ENCODE assay signal across 1 cellular context in the genomic region with DNA sequence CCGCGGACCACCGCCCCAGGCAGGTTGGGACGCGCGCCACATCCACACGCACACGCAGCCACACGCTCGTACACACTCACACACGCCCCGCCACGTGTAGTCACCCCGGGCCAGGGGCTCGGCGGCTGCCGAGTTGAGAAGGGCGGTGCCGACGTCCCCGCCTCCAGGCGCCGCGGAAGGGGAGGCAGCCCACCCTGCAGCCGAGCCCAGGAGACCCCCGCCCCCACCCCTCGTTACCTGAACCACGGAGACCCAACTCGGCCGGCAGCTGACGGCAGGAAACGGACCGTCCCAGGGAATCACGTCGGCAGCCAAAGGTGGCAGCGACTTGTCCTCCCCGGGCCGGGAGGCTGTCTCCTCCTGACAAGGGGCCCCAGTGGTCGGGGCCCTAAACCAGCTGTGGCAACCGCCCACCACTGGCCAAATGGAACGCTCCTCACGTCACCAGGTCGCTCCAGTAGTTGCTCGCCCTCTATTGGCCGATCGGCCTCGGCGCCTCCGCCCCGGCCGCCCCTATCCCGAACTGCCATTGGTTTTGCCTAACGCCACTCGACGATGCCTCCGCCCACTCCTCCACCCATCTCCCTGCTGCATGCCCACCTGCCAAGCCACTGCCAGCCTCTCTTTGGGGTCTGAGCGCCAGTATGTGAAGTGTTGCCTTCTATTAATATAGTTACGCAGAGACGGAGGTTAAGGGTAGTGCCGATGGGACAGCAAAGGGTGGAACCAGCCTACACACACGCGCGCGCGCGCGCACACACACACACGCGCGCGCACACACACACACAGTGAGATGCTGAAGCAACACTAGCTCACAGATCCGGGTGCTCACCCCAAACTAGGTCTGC.
TF ChIP-seq lines count a peak whose summit lies in the region.

Gene ZDHHC9 (minus strand): TSS at position 428 of the 848 bp plus-strand sequence. CDS start 1,941 bp downstream, outside the sequence.

TF ChIP-seq in HEK293, 187 proteins besides CTCF, POLR2A, EP300 and RAD21 (continued from another document):
- TF ChIP-seq PRDM10 (tag by site-specific recombination; IDR thresholded peaks at IDR 0.05) (peak; percentile 98), BCL11B (tag by site-specific recombination; IDR thresholded peaks at IDR 0.05; ENCODE audit: low read depth) (no peak), ZBTB48 (tag by site-specific recombination; IDR thresholded peaks at IDR 0.05) (peak; percentile 48; the same call in 1 of the 2 replicates), ZNF558 (tag by site-specific recombination; IDR thresholded peaks at IDR 0.05) (no peak), ZBTB44 (tag by site-specific recombination; IDR thresholded peaks at IDR 0.05) (no peak), ZNF610 (tag by site-specific recombination; IDR thresholded peaks at IDR 0.05; ENCODE audit: borderline replicate concordance) (peak; percentile 34; the same call in 1 of the 2 replicates), HOXC10 (CRISPR knock-in tag; IDR thresholded peaks at IDR 0.05) (no peak), ZNF660 (tag by site-specific recombination; IDR thresholded peaks at IDR 0.05) (no peak), ZNF10 (tag by site-specific recombination; IDR thresholded peaks at IDR 0.05) (no peak), ZNF433 (tag by site-specific recombination; IDR thresholded peaks at IDR 0.05; ENCODE audit: low read depth) (no peak)
- TF ChIP-seq, protein P1, sequence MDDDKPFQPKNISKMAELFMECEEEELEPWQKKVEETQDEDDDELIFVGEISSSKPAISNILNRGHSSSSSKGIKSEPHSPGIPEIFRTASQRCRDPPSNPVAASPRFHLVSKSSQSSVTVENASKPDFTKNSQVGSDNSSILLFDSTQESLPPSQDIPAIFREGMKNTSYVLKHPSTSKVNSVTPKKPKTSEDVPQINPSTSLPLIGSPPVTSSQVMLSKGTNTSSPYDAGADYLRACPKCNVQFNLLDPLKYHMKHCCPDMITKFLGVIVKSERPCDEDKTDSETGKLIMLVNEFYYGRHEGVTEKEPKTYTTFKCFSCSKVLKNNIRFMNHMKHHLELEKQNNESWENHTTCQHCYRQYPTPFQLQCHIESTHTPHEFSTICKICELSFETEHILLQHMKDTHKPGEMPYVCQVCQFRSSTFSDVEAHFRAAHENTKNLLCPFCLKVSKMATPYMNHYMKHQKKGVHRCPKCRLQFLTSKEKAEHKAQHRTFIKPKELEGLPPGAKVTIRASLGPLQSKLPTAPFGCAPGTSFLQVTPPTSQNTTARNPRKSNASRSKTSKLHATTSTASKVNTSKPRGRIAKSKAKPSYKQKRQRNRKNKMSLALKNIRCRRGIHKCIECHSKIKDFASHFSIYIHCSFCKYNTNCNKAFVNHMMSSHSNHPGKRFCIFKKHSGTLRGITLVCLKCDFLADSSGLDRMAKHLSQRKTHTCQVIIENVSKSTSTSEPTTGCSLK (tag by site-specific recombination; IDR thresholded peaks at IDR 0.05) = no peak
- TF ChIP-seq, protein P2, sequence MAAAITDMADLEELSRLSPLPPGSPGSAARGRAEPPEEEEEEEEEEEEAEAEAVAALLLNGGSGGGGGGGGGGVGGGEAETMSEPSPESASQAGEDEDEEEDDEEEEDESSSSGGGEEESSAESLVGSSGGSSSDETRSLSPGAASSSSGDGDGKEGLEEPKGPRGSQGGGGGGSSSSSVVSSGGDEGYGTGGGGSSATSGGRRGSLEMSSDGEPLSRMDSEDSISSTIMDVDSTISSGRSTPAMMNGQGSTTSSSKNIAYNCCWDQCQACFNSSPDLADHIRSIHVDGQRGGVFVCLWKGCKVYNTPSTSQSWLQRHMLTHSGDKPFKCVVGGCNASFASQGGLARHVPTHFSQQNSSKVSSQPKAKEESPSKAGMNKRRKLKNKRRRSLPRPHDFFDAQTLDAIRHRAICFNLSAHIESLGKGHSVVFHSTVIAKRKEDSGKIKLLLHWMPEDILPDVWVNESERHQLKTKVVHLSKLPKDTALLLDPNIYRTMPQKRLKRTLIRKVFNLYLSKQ (tag by site-specific recombination; IDR thresholded peaks at IDR 0.05; ENCODE audit: borderline replicate concordance) = no peak
